ENCODE assay signal across 8 cellular contexts in the genomic region with DNA sequence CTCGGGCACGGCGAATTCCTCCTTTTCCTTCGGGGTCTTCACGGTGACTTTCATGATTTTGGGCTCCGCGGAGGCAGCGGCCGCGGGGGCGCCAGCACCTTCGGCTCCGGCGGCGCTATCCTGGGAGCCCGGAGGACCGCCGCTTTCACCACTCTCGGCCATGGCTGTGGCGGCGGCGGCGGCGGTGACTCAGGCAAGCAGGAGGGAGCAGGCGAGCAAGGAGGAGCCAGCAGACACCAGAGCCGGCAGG. TPM values are rescaled to one million over a fixed set of nuclear protein-coding genes. Genes with fewer than 3 reads are reported as not detected.
DNase-seq lines count a peak whose midpoint lies in the region; ATAC-seq, FAIRE-seq and TF ChIP-seq lines count a peak whose summit lies in the region.

No MANE protein-coding gene starts in this region.

- ATAC-seq in GM21528 (IDR thresholded peaks at IDR 0.05; ENCODE audit: low FRiP score, unreplicated experiment) (peak; percentile 55), pancreas (peak; percentile 64 to 80 (median 76))
- peak; percentile 73 for ATAC-seq in activated CD8-positive, alpha-beta memory T cell treated with anti-CD3 and anti-CD28 coated beads, Interleukin-2, amount 10 ng/mL, durations not matched to agents 7 days and 5 days

- intact Hi-C loops in pancreas (cut with DNase I) = no loop called here

- H3K27ac ChIP-seq in fibroblast of lung (ENCODE audit: insufficient read depth, low read length) (peak overlapping the region; percentile 100), pancreas (peak overlapping the region; percentile 89 to 99 (median 96))

- H3K9me3 Mint-ChIP-seq in activated CD8-positive, alpha-beta memory T cell treated with anti-CD3 and anti-CD28 coated beads, Interleukin-2, amount 10 ng/mL, durations not matched to agents 7 days and 5 days (ENCODE audit: low read depth) = no peaks in the 10 kb centered on the region

- H3K27me3 ChIP-seq in fibroblast of lung (ENCODE audit: control insufficient read depth, insufficient read depth, low read length) = no peaks in the 10 kb centered on the region
- H3K27me3 ChIP-seq in pancreas = no peaks in the 10 kb centered on the region

- peak overlapping the region; percentile 98 for H2AFZ ChIP-seq in fibroblast of lung (ENCODE audit: low read length)

- TF ChIP-seq CTCF in fibroblast of lung (conservative IDR thresholded peaks at IDR 0.05 in 1 of 2, IDR thresholded peaks at IDR 0.05 in 1 of 2; ENCODE audit: low read depth in 1 of 2, low read length in 2 of 2) (no peak), pancreas (IDR thresholded peaks at IDR 0.05) (no peak)

- H3K36me3 Mint-ChIP-seq in activated CD8-positive, alpha-beta memory T cell treated with anti-CD3 and anti-CD28 coated beads, Interleukin-2, amount 10 ng/mL, durations not matched to agents 7 days and 5 days = peaks cover 28% of the 10 kb centered on the region

- FAIRE-seq in pancreas (lab: Jason Lieb, UNC) = no peak

- H3K4me1 Mint-ChIP-seq in activated CD8-positive, alpha-beta memory T cell treated with anti-CD3 and anti-CD28 coated beads, Interleukin-2, amount 10 ng/mL, durations not matched to agents 7 days and 5 days = peaks cover 45% of the 10 kb centered on the region

- peak overlapping the region; percentile 86 for H3K4me3 Mint-ChIP-seq in activated CD8-positive, alpha-beta memory T cell treated with anti-CD3 and anti-CD28 coated beads, Interleukin-2, amount 10 ng/mL, durations not matched to agents 7 days and 5 days

- CTCF ChIA-PET in activated CD8-positive, alpha-beta memory T cell treated with anti-CD3 and anti-CD28 coated beads, Interleukin-2, amount 10 ng/mL, durations not matched to agents 7 days and 5 days (lab: Charles Lee) = interaction anchor here (0.9 to 2.2 kb wide), 3 partner anchors 58 to 213 kb away, joined by 3 to 8 read pairs (median 6); partner anchors contain the start of genes IDNK and KIF27

- H3K27ac Mint-ChIP-seq in activated CD8-positive, alpha-beta memory T cell treated with anti-CD3 and anti-CD28 coated beads, Interleukin-2, amount 10 ng/mL, durations not matched to agents 7 days and 5 days = peak overlapping the region; percentile 99

- no peaks in the 10 kb centered on the region for H3K27me3 Mint-ChIP-seq in activated CD8-positive, alpha-beta memory T cell treated with anti-CD3 and anti-CD28 coated beads, Interleukin-2, amount 10 ng/mL, durations not matched to agents 7 days and 5 days

- peaks cover 52% of the 10 kb centered on the region for H3K79me2 ChIP-seq in fibroblast of lung (ENCODE audit: control insufficient read depth, insufficient read depth, low read length)

- DNase-seq in HUDEP-2 (lab: John Stamatoyannopoulos, UW; ENCODE audit: unreplicated experiment in 76 of 76) (peak in 43 of 76 experiments; percentile 29 to 75 (median 64)), fibroblast of lung (ENCODE audit: low read depth in 2 of 2) (peak in 1 of 2 donors; percentile 81), pancreas (no peak), GDM1 (lab: John Stamatoyannopoulos, UW) (no peak), GF-D8 (lab: John Stamatoyannopoulos, UW) (no peak)
- no peak for DNase-seq in activated CD8-positive, alpha-beta memory T cell treated with anti-CD3 and anti-CD28 coated beads, Interleukin-2, amount 10 ng/mL, durations not matched to agents 7 days and 5 days

- peak overlapping the region; percentile 91 for H3K9ac ChIP-seq in ES-I3 (ENCODE audit: low read depth, low read length)
- H3K9ac ChIP-seq in fibroblast of lung (ENCODE audit: insufficient read depth, low read length) = peak overlapping the region; percentile 98

- H3K4me1 ChIP-seq in ES-I3 (ENCODE audit: insufficient read depth, low read length) = 0 out of 2 replicates have a peak, but pooled peaks cover 4% of the 10 kb centered on the region
- peaks cover 5% of the 10 kb centered on the region for H3K4me1 ChIP-seq in fibroblast of lung (ENCODE audit: control insufficient read depth, extremely low read depth, insufficient read depth, low read length)
- peaks cover 0 to 23% (median 15%) of the 10 kb centered on the region in 3 donors for H3K4me1 ChIP-seq in pancreas

- peaks cover 4% of the 10 kb centered on the region for H4K20me1 ChIP-seq in fibroblast of lung (ENCODE audit: control insufficient read depth, extremely low read depth, insufficient read depth, low read length)

- no peaks in the 10 kb centered on the region; the same call in 1 of the 2 replicates for H3K9me3 ChIP-seq in ES-I3 (ENCODE audit: control insufficient read depth, insufficient read depth, low read length)
- no peaks in the 10 kb centered on the region for H3K9me3 ChIP-seq in fibroblast of lung (ENCODE audit: control insufficient read depth, insufficient read depth, low read depth, low read length)
- H3K9me3 ChIP-seq in pancreas = no peaks in the 10 kb centered on the region

- peak overlapping the region; percentile 81 to 95 (median 86) for H3K4me3 ChIP-seq in fibroblast of lung (replicated peaks in 1 of 4; ENCODE audit: control extremely low read depth in 1 of 4, insufficient read depth in 1 of 4, low read depth in 3 of 4, low read length in 4 of 4)
- peak overlapping the region; percentile 74 to 95 (median 88) for H3K4me3 ChIP-seq in pancreas

- H3K36me3 ChIP-seq in ES-I3 (ENCODE audit: insufficient read depth, low read length) = no peaks in the 10 kb centered on the region
- H3K36me3 ChIP-seq in fibroblast of lung (ENCODE audit: control insufficient read depth, insufficient read depth, low read length) = no peaks in the 10 kb centered on the region
- no peaks in the 10 kb centered on the region for H3K36me3 ChIP-seq in pancreas

- no peak overlapping the region for H3K4me2 ChIP-seq in fibroblast of lung (ENCODE audit: extremely low read depth, insufficient read depth, low read length)

- 1% methylated on average over 25 to 26 of the region's 26 CpGs for WGBS in pancreas, 2 donors

RNA-seq across cellular contexts. Expression of gene UBQLN1, which starts 0.3 kb away (rescaled TPM):
- 10 to 100 TPM; 90.3 to 100.0 TPM for total RNA-seq in activated CD8-positive, alpha-beta memory T cell treated with anti-CD3 and anti-CD28 coated beads, Interleukin-2, amount 10 ng/mL, durations not matched to agents 7 days and 5 days
- total RNA-seq in fibroblast of lung = 81.7 and 141 TPM in 2 replicates
- polyA plus RNA-seq in fibroblast of lung = 121 and 130 TPM in 2 replicates
- polyA plus RNA-seq in fibroblast of lung (2012) = 77.6 and 80.2 TPM in 2 replicates
- 251 and 319 TPM in 2 replicates for polyA minus RNA-seq in fibroblast of lung (ENCODE audit: low replicate concordance)
- 10 to 100 TPM; 31.0 to 45.9 (median 39.2) TPM for total RNA-seq in pancreas
- polyA plus RNA-seq in pancreas = 10 to 100 TPM; 14.3 to 24.1 TPM

Comparison
In these comparisons a context has a peak if more than half of its experiments do, and no peak if none do; other contexts are left out.
1. DNase-seq: peak in HUDEP-2 (43 of 76); none in activated CD8-positive, alpha-beta memory T cell treated with anti-CD3 and anti-CD28 coated beads, Interleukin-2, amount 10 ng/mL, durations not matched to agents 7 days and 5 days (single experiment), pancreas (0 of 6), GDM1 (single experiment) and GF-D8 (single experiment).
2. Peak in every context shown above with its lines, with median percentiles within 50 percentile points of each other: ATAC-seq.